ENCODE assay signal across 13 cellular contexts in the genomic region with DNA sequence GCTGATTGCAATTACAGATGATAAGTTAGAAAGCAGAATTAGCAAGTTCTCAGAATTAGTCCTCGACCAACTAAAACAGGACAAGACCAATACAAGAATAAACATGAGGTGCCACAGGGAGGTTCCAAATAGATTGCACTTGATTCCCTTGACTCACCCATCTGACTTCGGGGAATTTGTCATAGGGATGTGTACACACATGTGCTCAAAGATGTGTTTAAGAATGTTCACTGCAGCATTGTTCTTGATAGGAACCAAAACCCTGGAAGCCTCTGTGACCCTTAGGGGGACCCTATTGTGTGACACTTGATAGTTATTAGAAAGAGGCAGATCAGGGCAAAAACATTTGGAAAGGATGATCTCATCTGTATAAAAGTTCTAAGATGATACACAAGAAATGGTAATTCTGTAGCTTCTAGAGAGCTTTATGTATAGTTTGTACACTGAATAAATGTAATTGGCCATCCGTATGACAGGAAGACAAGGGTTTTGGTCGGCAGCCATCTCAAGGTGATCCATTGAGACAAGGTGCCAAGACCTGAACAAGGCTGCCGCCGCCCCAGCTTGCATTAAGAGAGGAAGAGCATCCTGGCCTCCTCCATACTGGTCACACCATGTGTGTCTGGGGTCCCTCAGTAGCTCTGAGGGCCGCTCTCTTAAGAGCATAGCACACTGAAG. TPM values are rescaled to one million over a fixed set of nuclear protein-coding genes. Genes with fewer than 3 reads are reported as not detected.
DNase-seq lines count a peak whose midpoint lies in the region; ATAC-seq and TF ChIP-seq lines count a peak whose summit lies in the region.
"Had no signal": no experiment of that assay in that cellular context is flagged by ENCODE, and none has a peak within 500 bp of the region (broad histone marks: within the 10 kb centered on the region; RNA-seq: fewer than 3 reads in every experiment).

No MANE protein-coding gene starts in this region.

- no peak for TF ChIP-seq EP300 in esophagus muscularis mucosa (IDR thresholded peaks at IDR 0.05)

- no peaks in the 10 kb centered on the region for H3K9me3 ChIP-seq in esophagus muscularis mucosa
- H3K9me3 ChIP-seq: Caco-2 had no signal

- peak; percentile 11 for DNase-seq in activated naive CD4-positive, alpha-beta T cell treated with anti-CD3 and anti-CD28 coated beads, Interleukin-2, amount 10 ng/mL, durations not matched to agents 7 days and 5 days
- DNase-seq in activated naive CD4-positive, alpha-beta T cell (lab: John Stamatoyannopoulos, UW), result no peak
- DNase-seq in mesenteric fat pad (ENCODE audit: low spot score) (peak; percentile 69), COLO668 (lab: John Stamatoyannopoulos, UW; ENCODE audit: unreplicated experiment) (no peak), esophagus muscularis mucosa (ENCODE audit: extremely low spot score) (no peak)
- no peak for DNase-seq in stimulated activated naive B cell treated with anti-CD40 and anti-IgM and Interleukin-4, amounts not matched to agents 10 μg/mL and 1 μg/mL and 100 μg/mL, for 72 hours
- DNase-seq: CD8-positive, alpha-beta T cell; DMS53; GF-D8 had no signal

- peaks cover 1% of the 10 kb centered on the region for H3K4me1 Mint-ChIP-seq in activated naive CD4-positive, alpha-beta T cell treated with anti-CD3 and anti-CD28 coated beads, Interleukin-2, amount 10 ng/mL, durations not matched to agents 7 days and 5 days
- H3K4me1 Mint-ChIP-seq in stimulated activated naive B cell treated with anti-CD40 and anti-IgM and Interleukin-4, amounts not matched to agents 10 μg/mL and 1 μg/mL and 100 μg/mL, for 72 hours, result peaks cover 4 to 5% of the 10 kb centered on the region in 2 donors

- H3K27me3 ChIP-seq in esophagus muscularis mucosa, result no peaks in the 10 kb centered on the region

- TF ChIP-seq CTCF in esophagus muscularis mucosa (IDR thresholded peaks at IDR 0.05), result no peak

- H3K4me3 ChIP-seq in esophagus muscularis mucosa, result no peak overlapping the region

- H3K36me3 Mint-ChIP-seq in activated naive CD4-positive, alpha-beta T cell treated with anti-CD3 and anti-CD28 coated beads, Interleukin-2, amount 10 ng/mL, durations not matched to agents 7 days and 5 days, result no peaks in the 10 kb centered on the region
- H3K36me3 Mint-ChIP-seq in stimulated activated naive B cell treated with anti-CD40 and anti-IgM and Interleukin-4, amounts not matched to agents 10 μg/mL and 1 μg/mL and 100 μg/mL, for 72 hours, result no peaks in the 10 kb centered on the region
- H3K36me3 Mint-ChIP-seq: CD14-positive monocyte; CD8-positive, alpha-beta T cell had no signal

- no peak overlapping the region for H3K27ac ChIP-seq in esophagus muscularis mucosa (replicated peaks in 1 of 4)
- H3K27ac ChIP-seq: 22Rv1 had no signal

- CTCF ChIA-PET in activated naive CD4-positive, alpha-beta T cell treated with anti-CD3 and anti-CD28 coated beads, Interleukin-2, amount 10 ng/mL, durations not matched to agents 7 days and 5 days (lab: Charles Lee), result interaction anchor here (1.0 to 2.5 kb wide), 4 partner anchors 17 to 276 kb away, joined by 3 to 15 read pairs (median 4); partner anchors contain the start of genes SLC2A8 and ZNF79

- WGBS in esophagus muscularis mucosa, result 96% methylated on average over 7 of the region's 7 CpGs

- no peak overlapping the region for H3K4me3 Mint-ChIP-seq in activated naive CD4-positive, alpha-beta T cell treated with anti-CD3 and anti-CD28 coated beads, Interleukin-2, amount 10 ng/mL, durations not matched to agents 7 days and 5 days
- no peak overlapping the region for H3K4me3 Mint-ChIP-seq in stimulated activated naive B cell treated with anti-CD40 and anti-IgM and Interleukin-4, amounts not matched to agents 10 μg/mL and 1 μg/mL and 100 μg/mL, for 72 hours
- H3K4me3 Mint-ChIP-seq: CD14-positive monocyte; CD8-positive, alpha-beta T cell had no signal

- ATAC-seq in esophagus mucosa, result peak; percentile 57
- no peak for ATAC-seq in stimulated activated naive B cell treated with anti-CD40 and anti-IgM and Interleukin-4, amounts not matched to agents 10 μg/mL and 1 μg/mL and 100 μg/mL, for 72 hours (replicated peaks)
- ATAC-seq: CD8-positive, alpha-beta T cell had no signal

- intact Hi-C loops in esophagus muscularis mucosa (cut with DNase I), result loop anchor here (5.0 kb wide), 1 partner anchor 131 kb away; no protein-coding TSS in a partner anchor

- H3K27me3 Mint-ChIP-seq in activated naive CD4-positive, alpha-beta T cell treated with anti-CD3 and anti-CD28 coated beads, Interleukin-2, amount 10 ng/mL, durations not matched to agents 7 days and 5 days, result peaks cover 65% of the 10 kb centered on the region
- no peaks in the 10 kb centered on the region for H3K27me3 Mint-ChIP-seq in stimulated activated naive B cell treated with anti-CD40 and anti-IgM and Interleukin-4, amounts not matched to agents 10 μg/mL and 1 μg/mL and 100 μg/mL, for 72 hours

- TF ChIP-seq POLR2A in esophagus muscularis mucosa (IDR thresholded peaks at IDR 0.05; ENCODE audit: low read depth), result no peak

- H3K9me3 Mint-ChIP-seq in activated naive CD4-positive, alpha-beta T cell treated with anti-CD3 and anti-CD28 coated beads, Interleukin-2, amount 10 ng/mL, durations not matched to agents 7 days and 5 days, result no peaks in the 10 kb centered on the region
- no peaks in the 10 kb centered on the region for H3K9me3 Mint-ChIP-seq in stimulated activated naive B cell treated with anti-CD40 and anti-IgM and Interleukin-4, amounts not matched to agents 10 μg/mL and 1 μg/mL and 100 μg/mL, for 72 hours
- H3K9me3 Mint-ChIP-seq: CD14-positive monocyte; CD8-positive, alpha-beta T cell had no signal

- no peak overlapping the region for H3K27ac Mint-ChIP-seq in activated naive CD4-positive, alpha-beta T cell treated with anti-CD3 and anti-CD28 coated beads, Interleukin-2, amount 10 ng/mL, durations not matched to agents 7 days and 5 days
- H3K27ac Mint-ChIP-seq in stimulated activated naive B cell treated with anti-CD40 and anti-IgM and Interleukin-4, amounts not matched to agents 10 μg/mL and 1 μg/mL and 100 μg/mL, for 72 hours, result no peak overlapping the region
- H3K27ac Mint-ChIP-seq: CD14-positive monocyte; CD8-positive, alpha-beta T cell had no signal

- H3K4me1 ChIP-seq in esophagus muscularis mucosa, result peaks cover 0 to 10% (median 2%) of the 10 kb centered on the region in 4 donors

- peaks cover 0 to 3% (median 0%) of the 10 kb centered on the region in 4 donors for H3K36me3 ChIP-seq in esophagus muscularis mucosa

RNA-seq across cellular contexts. Expression of gene GARNL3, which starts 48.2 kb away (rescaled TPM):
- total RNA-seq in esophagus mucosa (3.1 TPM), mesenteric fat pad (5.6 TPM), esophagus muscularis mucosa (10 to 100 TPM in 3 of 4 donors, 1 to 10 TPM in 1; 8.9 to 17.9 (median 12.2) TPM)

Comparison
In these comparisons a context has a peak if more than half of its experiments do, and no peak if none do; other contexts are left out.
1. DNase-seq: peak in activated naive CD4-positive, alpha-beta T cell treated with anti-CD3 and anti-CD28 coated beads, Interleukin-2, amount 10 ng/mL, durations not matched to agents 7 days and 5 days (single experiment) and mesenteric fat pad (single experiment); none in activated naive CD4-positive, alpha-beta T cell (0 of 4), COLO668 (single experiment), esophagus muscularis mucosa (single experiment) and stimulated activated naive B cell treated with anti-CD40 and anti-IgM and Interleukin-4, amounts not matched to agents 10 μg/mL and 1 μg/mL and 100 μg/mL, for 72 hours (single experiment).